Comparison of ENCODE assay signal across 9 cellular contexts in the genomic region with DNA sequence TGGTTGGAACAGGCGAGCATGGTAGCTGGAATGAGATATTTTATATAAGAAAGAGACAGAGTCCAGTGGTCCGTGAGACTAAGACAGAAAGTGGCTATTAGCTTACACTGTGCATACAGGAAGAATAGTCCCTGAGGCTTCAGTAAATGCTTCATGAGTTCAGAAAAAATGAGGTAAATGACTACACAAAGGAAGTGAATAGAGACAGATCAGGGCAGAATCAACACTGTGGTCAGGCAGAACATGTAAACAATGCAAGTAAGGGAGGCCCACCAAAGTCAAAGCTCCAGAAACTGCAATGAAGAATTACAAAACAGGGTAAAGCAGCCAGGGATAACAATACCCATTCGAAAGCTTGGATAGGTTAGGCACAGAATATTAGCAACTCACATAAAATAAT. TPM values are rescaled to one million over a fixed set of nuclear protein-coding genes. Genes with fewer than 3 reads are reported as not detected.
DNase-seq lines count a peak whose midpoint lies in the region; ATAC-seq lines count a peak whose summit lies in the region.
"Had no signal": no experiment of that assay in that cellular context is flagged by ENCODE, and none has a peak within 500 bp of the region (broad histone marks: within the 10 kb centered on the region; RNA-seq: fewer than 3 reads in every experiment).

No MANE protein-coding gene starts in this region.

- peak; percentile 90 for DNase-seq in iris pigment epithelial cell (ENCODE audit: low read depth)
- no peak for DNase-seq in amygdala (lab: John Stamatoyannopoulos, UW)
- DNase-seq in SKM-1 (lab: John Stamatoyannopoulos, UW; ENCODE audit: unreplicated experiment), result no peak
- no peak for DNase-seq in stimulated activated CD4-positive, alpha-beta T cell treated with anti-CD3 and anti-CD28 coated beads, Interleukin-4, amount 100 ng/mL, for 24 hours
- DNase-seq in occipital lobe (lab: John Stamatoyannopoulos, UW), result no peak
- DNase-seq: naive thymus-derived CD8-positive, alpha-beta T cell had no signal

- ATAC-seq in GM18499 (IDR thresholded peaks at IDR 0.05; ENCODE audit: insufficient read depth, unreplicated experiment) (peak; percentile 97), GM21526 (IDR thresholded peaks at IDR 0.05; ENCODE audit: low FRiP score, unreplicated experiment) (peak; percentile 72), HG03460 (IDR thresholded peaks at IDR 0.05; ENCODE audit: unreplicated experiment) (peak; percentile 97)
- ATAC-seq: naive thymus-derived CD8-positive, alpha-beta T cell had no signal

RNA-seq across cellular contexts. Expression of a gene that starts 4.8 kb away (rescaled TPM):
- 10.0 TPM for total RNA-seq in occipital lobe
